In genomic region chr7:7843972-7844371, GRCh38 we compare ENCODE assay signal across 16 cellular contexts.
"Had no signal": no experiment of that assay in that cellular context is flagged by ENCODE, and none has a peak within 500 bp of the region (broad histone marks: within the 10 kb centered on the region; RNA-seq: fewer than 3 reads in every experiment).

No MANE protein-coding gene starts in this region.

- H3K27ac ChIP-seq: colonic mucosa, esophagus squamous epithelium, gastroesophageal sphincter, left ventricle myocardium inferior, neutrophil, psoas muscle, right lobe of liver, suprapubic skin had no signal

- H3K4me3 ChIP-seq: colonic mucosa, esophagus squamous epithelium, gastroesophageal sphincter, left ventricle myocardium inferior, psoas muscle, right lobe of liver, suprapubic skin, thyroid gland had no signal

- H3K9me3 ChIP-seq: colonic mucosa, esophagus squamous epithelium, gastroesophageal sphincter, left ventricle myocardium inferior, neutrophil, psoas muscle, right lobe of liver, suprapubic skin, thyroid gland had no signal

- DNase-seq: cerebellar nuclear complex; colonic mucosa; dermis blood vessel endothelial cell; esophagus squamous epithelium; glutamatergic neuron; left ventricle myocardium inferior; naive thymus-derived CD8-positive, alpha-beta T cell; psoas muscle; retina; right lobe of liver; stimulated activated CD4-positive, alpha-beta T cell treated with anti-CD3 and anti-CD28 coated beads, Interleukin-2, amount 100 ng/mL, for 48 hours; stimulated activated naive CD8-positive, alpha-beta T cell treated with anti-CD3 and anti-CD28 coated beads, Interleukin-15, Interleukin-2, amounts not matched to agents 100 U/mL and 50 U/mL, for 24 hours; thyroid gland had no signal

- ATAC-seq: gastroesophageal sphincter; naive thymus-derived CD8-positive, alpha-beta T cell; psoas muscle; right lobe of liver; stimulated activated naive CD8-positive, alpha-beta T cell treated with anti-CD3 and anti-CD28 coated beads, Interleukin-15, Interleukin-2, amounts not matched to agents 100 U/mL and 50 U/mL, for 24 hours had no signal

- H3K4me1 ChIP-seq: colonic mucosa, esophagus squamous epithelium, gastroesophageal sphincter, psoas muscle, right lobe of liver, suprapubic skin had no signal

- H3K27me3 ChIP-seq: colonic mucosa, esophagus squamous epithelium, gastroesophageal sphincter, neutrophil, right lobe of liver, suprapubic skin, thyroid gland had no signal

- H3K36me3 ChIP-seq: colonic mucosa, esophagus squamous epithelium, gastroesophageal sphincter, left ventricle myocardium inferior, neutrophil, right lobe of liver, suprapubic skin, thyroid gland had no signal
